Comparison of ENCODE assay signal across 10 cellular contexts in genomic region chr19:47071731-47072130, GRCh38. TPM values are rescaled to one million over a fixed set of nuclear protein-coding genes. Genes with fewer than 3 reads are reported as not detected.
"Had no signal": no experiment of that assay in that cellular context is flagged by ENCODE, and none has a peak within 500 bp of the region (broad histone marks: within the 10 kb centered on the region; RNA-seq: fewer than 3 reads in every experiment).

No MANE protein-coding gene starts in this region.

- H3K27ac Mint-ChIP-seq: HFFc6 had no signal

- ATAC-seq: HCT116, HepG2 had no signal

- H3K9me3 ChIP-seq: HAP-1 had no signal

- H3K4me3 Mint-ChIP-seq: HFFc6, IgD-negative memory B cell had no signal

- DNase-seq: GOT3, HFFc6, KBM-7 had no signal

- H3K9me3 Mint-ChIP-seq: HFFc6, IgD-negative memory B cell had no signal

- H3K27ac ChIP-seq: HL-60 had no signal

- H3K27me3 Mint-ChIP-seq: IgD-negative memory B cell had no signal

- H3K36me3 Mint-ChIP-seq: IgD-negative memory B cell had no signal

- H3K4me3 ChIP-seq: HAP-1 had no signal

- H3K4me1 ChIP-seq: HAP-1 had no signal

- FAIRE-seq: H54, HepG2 had no signal

RNA-seq across cellular contexts. Expression of gene NPAS1, which starts 52.1 kb away (rescaled TPM):
- total RNA-seq: HT1080 had no signal
